ENCODE assay signal across 1 cellular context in the genomic region with DNA sequence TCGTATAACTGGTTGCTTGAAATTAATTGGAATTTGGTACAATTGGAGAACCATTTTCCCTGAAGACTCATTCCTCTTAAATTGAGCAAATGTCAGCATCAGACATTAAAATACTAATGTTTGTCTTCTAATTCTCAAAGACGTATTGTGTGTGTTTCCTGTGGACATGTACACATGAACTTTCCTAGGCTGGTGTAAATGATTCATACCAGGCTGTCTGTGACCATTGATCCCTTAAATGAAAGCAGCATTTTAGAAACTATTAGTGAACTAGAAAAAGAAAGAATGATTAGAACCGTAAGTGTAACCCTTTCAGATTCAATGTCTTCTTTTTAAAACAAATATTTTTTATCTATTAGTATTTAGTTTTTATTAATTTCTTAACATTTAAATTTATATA.
TF ChIP-seq lines count a peak whose summit lies in the region.

No MANE protein-coding gene starts in this region.

TF ChIP-seq in GM12878, 131 proteins besides CTCF, POLR2A, EP300 and RAD21 (continued from another document and continues in another):
- TF ChIP-seq, protein P1, sequence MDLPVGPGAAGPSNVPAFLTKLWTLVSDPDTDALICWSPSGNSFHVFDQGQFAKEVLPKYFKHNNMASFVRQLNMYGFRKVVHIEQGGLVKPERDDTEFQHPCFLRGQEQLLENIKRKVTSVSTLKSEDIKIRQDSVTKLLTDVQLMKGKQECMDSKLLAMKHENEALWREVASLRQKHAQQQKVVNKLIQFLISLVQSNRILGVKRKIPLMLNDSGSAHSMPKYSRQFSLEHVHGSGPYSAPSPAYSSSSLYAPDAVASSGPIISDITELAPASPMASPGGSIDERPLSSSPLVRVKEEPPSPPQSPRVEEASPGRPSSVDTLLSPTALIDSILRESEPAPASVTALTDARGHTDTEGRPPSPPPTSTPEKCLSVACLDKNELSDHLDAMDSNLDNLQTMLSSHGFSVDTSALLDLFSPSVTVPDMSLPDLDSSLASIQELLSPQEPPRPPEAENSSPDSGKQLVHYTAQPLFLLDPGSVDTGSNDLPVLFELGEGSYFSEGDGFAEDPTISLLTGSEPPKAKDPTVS (IDR thresholded peaks at IDR 0.05; ENCODE audit: low read depth, low read length) = no peak
- no peak for TF ChIP-seq ZNF24 (IDR thresholded peaks at IDR 0.05)
- no peak for TF ChIP-seq MXI1 (IDR thresholded peaks at IDR 0.05; ENCODE audit: low read depth, low read length)
- 0 out of 2 replicates have a peak, but pooled peaks have one; percentile 35 for TF ChIP-seq CREB1 (IDR thresholded peaks at IDR 0.05; ENCODE audit: low read depth)
- TF ChIP-seq NR2C2 (IDR thresholded peaks at IDR 0.05; ENCODE audit: borderline replicate concordance, control insufficient read depth, insufficient read length, low read depth) = no peak
- TF ChIP-seq, protein P2, sequence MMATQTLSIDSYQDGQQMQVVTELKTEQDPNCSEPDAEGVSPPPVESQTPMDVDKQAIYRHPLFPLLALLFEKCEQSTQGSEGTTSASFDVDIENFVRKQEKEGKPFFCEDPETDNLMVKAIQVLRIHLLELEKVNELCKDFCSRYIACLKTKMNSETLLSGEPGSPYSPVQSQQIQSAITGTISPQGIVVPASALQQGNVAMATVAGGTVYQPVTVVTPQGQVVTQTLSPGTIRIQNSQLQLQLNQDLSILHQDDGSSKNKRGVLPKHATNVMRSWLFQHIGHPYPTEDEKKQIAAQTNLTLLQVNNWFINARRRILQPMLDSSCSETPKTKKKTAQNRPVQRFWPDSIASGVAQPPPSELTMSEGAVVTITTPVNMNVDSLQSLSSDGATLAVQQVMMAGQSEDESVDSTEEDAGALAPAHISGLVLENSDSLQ (IDR thresholded peaks at IDR 0.05) = no peak
- no peak for TF ChIP-seq ZNF207 (IDR thresholded peaks at IDR 0.05; ENCODE audit: borderline replicate concordance)
- peak; percentile 49; the same call in 1 of the 2 replicates for TF ChIP-seq PML (IDR thresholded peaks at IDR 0.05; ENCODE audit: low read length)
- no peak for TF ChIP-seq YY1 (IDR thresholded peaks at IDR 0.05; ENCODE audit: low read depth, low read length)
- TF ChIP-seq GATAD2B (conservative IDR thresholded peaks at IDR 0.05; ENCODE audit: low read depth) = no peak
- peak; percentile 79 for TF ChIP-seq RUNX3 (IDR thresholded peaks at IDR 0.05; ENCODE audit: low read length)
- no peak for TF ChIP-seq NRF1 (conservative IDR thresholded peaks at IDR 0.05; ENCODE audit: low read depth, low read length)
- peak; percentile 76; the same call in 1 of the 2 replicates for TF ChIP-seq FOXM1 (IDR thresholded peaks at IDR 0.05; ENCODE audit: low read depth, low read length)
- no peak for TF ChIP-seq FOS (IDR thresholded peaks at IDR 0.05; ENCODE audit: borderline replicate concordance, extremely low read depth, insufficient read length)
- TF ChIP-seq NBN (IDR thresholded peaks at IDR 0.05) = no peak
- TF ChIP-seq WRNIP1 (IDR thresholded peaks at IDR 0.05; ENCODE audit: borderline replicate concordance, low read depth, low read length) = no peak
- 0 out of 2 replicates have a peak, but pooled peaks have one; percentile 64 for TF ChIP-seq CREM (IDR thresholded peaks at IDR 0.05; ENCODE audit: low read depth)
- TF ChIP-seq, protein P3, sequence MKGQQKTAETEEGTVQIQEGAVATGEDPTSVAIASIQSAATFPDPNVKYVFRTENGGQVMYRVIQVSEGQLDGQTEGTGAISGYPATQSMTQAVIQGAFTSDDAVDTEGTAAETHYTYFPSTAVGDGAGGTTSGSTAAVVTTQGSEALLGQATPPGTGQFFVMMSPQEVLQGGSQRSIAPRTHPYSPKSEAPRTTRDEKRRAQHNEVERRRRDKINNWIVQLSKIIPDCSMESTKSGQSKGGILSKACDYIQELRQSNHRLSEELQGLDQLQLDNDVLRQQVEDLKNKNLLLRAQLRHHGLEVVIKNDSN (IDR thresholded peaks at IDR 0.05; ENCODE audit: borderline replicate concordance, extremely low read length, insufficient read depth, low read depth, low read length) = no peak
- no peak for TF ChIP-seq ESRRA (IDR thresholded peaks at IDR 0.05; ENCODE audit: low read length)
- no peak for TF ChIP-seq RB1 (IDR thresholded peaks at IDR 0.05; ENCODE audit: borderline replicate concordance)
- no peak for TF ChIP-seq TCF7 (IDR thresholded peaks at IDR 0.05; ENCODE audit: borderline replicate concordance)
- no peak for TF ChIP-seq SREBF1 (IDR thresholded peaks at IDR 0.05; ENCODE audit: low read length)
- TF ChIP-seq HDAC6 (IDR thresholded peaks at IDR 0.05; ENCODE audit: unreplicated experiment) = no peak
- 0 out of 2 replicates have a peak, but pooled peaks have one; percentile 52 for TF ChIP-seq IRF4 (IDR thresholded peaks at IDR 0.05; ENCODE audit: low read depth, low read length)
- TF ChIP-seq, protein P4, sequence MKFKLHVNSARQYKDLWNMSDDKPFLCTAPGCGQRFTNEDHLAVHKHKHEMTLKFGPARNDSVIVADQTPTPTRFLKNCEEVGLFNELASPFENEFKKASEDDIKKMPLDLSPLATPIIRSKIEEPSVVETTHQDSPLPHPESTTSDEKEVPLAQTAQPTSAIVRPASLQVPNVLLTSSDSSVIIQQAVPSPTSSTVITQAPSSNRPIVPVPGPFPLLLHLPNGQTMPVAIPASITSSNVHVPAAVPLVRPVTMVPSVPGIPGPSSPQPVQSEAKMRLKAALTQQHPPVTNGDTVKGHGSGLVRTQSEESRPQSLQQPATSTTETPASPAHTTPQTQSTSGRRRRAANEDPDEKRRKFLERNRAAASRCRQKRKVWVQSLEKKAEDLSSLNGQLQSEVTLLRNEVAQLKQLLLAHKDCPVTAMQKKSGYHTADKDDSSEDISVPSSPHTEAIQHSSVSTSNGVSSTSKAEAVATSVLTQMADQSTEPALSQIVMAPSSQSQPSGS (IDR thresholded peaks at IDR 0.05; ENCODE audit: low read length) = peak; percentile 68
- TF ChIP-seq, protein P5, sequence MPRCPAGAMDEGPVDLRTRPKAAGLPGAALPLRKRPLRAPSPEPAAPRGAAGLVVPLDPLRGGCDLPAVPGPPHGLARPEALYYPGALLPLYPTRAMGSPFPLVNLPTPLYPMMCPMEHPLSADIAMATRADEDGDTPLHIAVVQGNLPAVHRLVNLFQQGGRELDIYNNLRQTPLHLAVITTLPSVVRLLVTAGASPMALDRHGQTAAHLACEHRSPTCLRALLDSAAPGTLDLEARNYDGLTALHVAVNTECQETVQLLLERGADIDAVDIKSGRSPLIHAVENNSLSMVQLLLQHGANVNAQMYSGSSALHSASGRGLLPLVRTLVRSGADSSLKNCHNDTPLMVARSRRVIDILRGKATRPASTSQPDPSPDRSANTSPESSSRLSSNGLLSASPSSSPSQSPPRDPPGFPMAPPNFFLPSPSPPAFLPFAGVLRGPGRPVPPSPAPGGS (IDR thresholded peaks at IDR 0.05; ENCODE audit: borderline replicate concordance, insufficient read depth, low read depth, low read length, poor library complexity, severe bottlenecking) = no peak
- TF ChIP-seq, protein P6, sequence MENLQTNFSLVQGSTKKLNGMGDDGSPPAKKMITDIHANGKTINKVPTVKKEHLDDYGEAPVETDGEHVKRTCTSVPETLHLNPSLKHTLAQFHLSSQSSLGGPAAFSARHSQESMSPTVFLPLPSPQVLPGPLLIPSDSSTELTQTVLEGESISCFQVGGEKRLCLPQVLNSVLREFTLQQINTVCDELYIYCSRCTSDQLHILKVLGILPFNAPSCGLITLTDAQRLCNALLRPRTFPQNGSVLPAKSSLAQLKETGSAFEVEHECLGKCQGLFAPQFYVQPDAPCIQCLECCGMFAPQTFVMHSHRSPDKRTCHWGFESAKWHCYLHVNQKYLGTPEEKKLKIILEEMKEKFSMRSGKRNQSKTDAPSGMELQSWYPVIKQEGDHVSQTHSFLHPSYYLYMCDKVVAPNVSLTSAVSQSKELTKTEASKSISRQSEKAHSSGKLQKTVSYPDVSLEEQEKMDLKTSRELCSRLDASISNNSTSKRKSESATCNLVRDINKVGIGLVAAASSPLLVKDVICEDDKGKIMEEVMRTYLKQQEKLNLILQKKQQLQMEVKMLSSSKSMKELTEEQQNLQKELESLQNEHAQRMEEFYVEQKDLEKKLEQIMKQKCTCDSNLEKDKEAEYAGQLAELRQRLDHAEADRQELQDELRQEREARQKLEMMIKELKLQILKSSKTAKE (IDR thresholded peaks at IDR 0.05; ENCODE audit: low read depth, poor library complexity, severe bottlenecking) = peak; percentile 84
- no peak for TF ChIP-seq ZSCAN29 (IDR thresholded peaks at IDR 0.05)
- TF ChIP-seq NR2C1 (IDR thresholded peaks at IDR 0.05) = no peak
- TF ChIP-seq POU2F2 (IDR thresholded peaks at IDR 0.05; ENCODE audit: borderline replicate concordance, low read depth, low read length) = no peak
- TF ChIP-seq ZNF274 (IDR thresholded peaks at IDR 0.05; ENCODE audit: insufficient read depth, insufficient read length) = no peak
- no peak for TF ChIP-seq NR2F1 (conservative IDR thresholded peaks at IDR 0.05)
- TF ChIP-seq, protein P7, sequence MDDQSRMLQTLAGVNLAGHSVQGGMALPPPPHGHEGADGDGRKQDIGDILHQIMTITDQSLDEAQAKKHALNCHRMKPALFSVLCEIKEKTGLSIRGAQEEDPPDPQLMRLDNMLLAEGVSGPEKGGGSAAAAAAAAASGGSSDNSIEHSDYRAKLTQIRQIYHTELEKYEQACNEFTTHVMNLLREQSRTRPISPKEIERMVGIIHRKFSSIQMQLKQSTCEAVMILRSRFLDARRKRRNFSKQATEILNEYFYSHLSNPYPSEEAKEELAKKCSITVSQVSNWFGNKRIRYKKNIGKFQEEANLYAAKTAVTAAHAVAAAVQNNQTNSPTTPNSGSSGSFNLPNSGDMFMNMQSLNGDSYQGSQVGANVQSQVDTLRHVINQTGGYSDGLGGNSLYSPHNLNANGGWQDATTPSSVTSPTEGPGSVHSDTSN (IDR thresholded peaks at IDR 0.05; ENCODE audit: insufficient replicate concordance, low read depth, low read length) = no peak
- no peak for TF ChIP-seq HDGF (IDR thresholded peaks at IDR 0.05)
- TF ChIP-seq ZBED1 (IDR thresholded peaks at IDR 0.05; ENCODE audit: borderline replicate concordance) = no peak
- TF ChIP-seq, protein P8, sequence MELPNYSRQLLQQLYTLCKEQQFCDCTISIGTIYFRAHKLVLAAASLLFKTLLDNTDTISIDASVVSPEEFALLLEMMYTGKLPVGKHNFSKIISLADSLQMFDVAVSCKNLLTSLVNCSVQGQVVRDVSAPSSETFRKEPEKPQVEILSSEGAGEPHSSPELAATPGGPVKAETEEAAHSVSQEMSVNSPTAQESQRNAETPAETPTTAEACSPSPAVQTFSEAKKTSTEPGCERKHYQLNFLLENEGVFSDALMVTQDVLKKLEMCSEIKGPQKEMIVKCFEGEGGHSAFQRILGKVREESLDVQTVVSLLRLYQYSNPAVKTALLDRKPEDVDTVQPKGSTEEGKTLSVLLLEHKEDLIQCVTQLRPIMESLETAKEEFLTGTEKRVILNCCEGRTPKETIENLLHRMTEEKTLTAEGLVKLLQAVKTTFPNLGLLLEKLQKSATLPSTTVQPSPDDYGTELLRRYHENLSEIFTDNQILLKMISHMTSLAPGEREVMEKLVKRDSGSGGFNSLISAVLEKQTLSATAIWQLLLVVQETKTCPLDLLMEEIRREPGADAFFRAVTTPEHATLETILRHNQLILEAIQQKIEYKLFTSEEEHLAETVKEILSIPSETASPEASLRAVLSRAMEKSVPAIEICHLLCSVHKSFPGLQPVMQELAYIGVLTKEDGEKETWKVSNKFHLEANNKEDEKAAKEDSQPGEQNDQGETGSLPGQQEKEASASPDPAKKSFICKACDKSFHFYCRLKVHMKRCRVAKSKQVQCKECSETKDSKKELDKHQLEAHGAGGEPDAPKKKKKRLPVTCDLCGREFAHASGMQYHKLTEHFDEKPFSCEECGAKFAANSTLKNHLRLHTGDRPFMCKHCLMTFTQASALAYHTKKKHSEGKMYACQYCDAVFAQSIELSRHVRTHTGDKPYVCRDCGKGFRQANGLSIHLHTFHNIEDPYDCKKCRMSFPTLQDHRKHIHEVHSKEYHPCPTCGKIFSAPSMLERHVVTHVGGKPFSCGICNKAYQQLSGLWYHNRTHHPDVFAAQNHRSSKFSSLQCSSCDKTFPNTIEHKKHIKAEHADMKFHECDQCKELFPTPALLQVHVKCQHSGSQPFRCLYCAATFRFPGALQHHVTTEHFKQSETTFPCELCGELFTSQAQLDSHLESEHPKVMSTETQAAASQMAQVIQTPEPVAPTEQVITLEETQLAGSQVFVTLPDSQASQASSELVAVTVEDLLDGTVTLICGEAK (IDR thresholded peaks at IDR 0.05; ENCODE audit: borderline replicate concordance) = no peak
- no peak for TF ChIP-seq POLR2AphosphoS5 (IDR thresholded peaks at IDR 0.05; ENCODE audit: low read length)
- 0 out of 2 replicates have a peak, but pooled peaks have one; percentile 14 for TF ChIP-seq MEF2A (IDR thresholded peaks at IDR 0.05; ENCODE audit: insufficient read depth, low read depth, low read length)
- TF ChIP-seq, protein P9, sequence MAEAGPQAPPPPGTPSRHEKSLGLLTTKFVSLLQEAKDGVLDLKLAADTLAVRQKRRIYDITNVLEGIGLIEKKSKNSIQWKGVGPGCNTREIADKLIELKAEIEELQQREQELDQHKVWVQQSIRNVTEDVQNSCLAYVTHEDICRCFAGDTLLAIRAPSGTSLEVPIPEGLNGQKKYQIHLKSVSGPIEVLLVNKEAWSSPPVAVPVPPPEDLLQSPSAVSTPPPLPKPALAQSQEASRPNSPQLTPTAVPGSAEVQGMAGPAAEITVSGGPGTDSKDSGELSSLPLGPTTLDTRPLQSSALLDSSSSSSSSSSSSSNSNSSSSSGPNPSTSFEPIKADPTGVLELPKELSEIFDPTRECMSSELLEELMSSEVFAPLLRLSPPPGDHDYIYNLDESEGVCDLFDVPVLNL (IDR thresholded peaks at IDR 0.05; ENCODE audit: low read depth, low read length) = no peak
- no peak for TF ChIP-seq EZH2 (IDR thresholded peaks at IDR 0.05; ENCODE audit: borderline replicate concordance, control insufficient read depth, low read depth, low read length)
- no peak for TF ChIP-seq RBBP5 (conservative IDR thresholded peaks at IDR 0.05)
- TF ChIP-seq STAT3 (IDR thresholded peaks at IDR 0.05; ENCODE audit: low read depth, low read length) = no peak
- no peak for TF ChIP-seq SMC3 (IDR thresholded peaks at IDR 0.05; ENCODE audit: borderline replicate concordance, low read length)
- peak; percentile 19 to 49; a peak in 1 of 4 replicates for TF ChIP-seq IKZF2 (IDR thresholded peaks at IDR 0.05)
- no peak for TF ChIP-seq EGR1 (IDR thresholded peaks at IDR 0.05; ENCODE audit: borderline replicate concordance in 1 of 2, low read depth in 2 of 2, low read length in 2 of 2)
- TF ChIP-seq CHD1 (IDR thresholded peaks at IDR 0.05; ENCODE audit: low read depth, low read length) = no peak
- TF ChIP-seq NFXL1 (IDR thresholded peaks at IDR 0.05; ENCODE audit: borderline replicate concordance) = no peak
- no peak for TF ChIP-seq SMARCA5 (IDR thresholded peaks at IDR 0.05)
- TF ChIP-seq SPI1 (IDR thresholded peaks at IDR 0.05; ENCODE audit: borderline replicate concordance, insufficient read depth, low read depth, low read length) = no peak
- TF ChIP-seq, protein P10, sequence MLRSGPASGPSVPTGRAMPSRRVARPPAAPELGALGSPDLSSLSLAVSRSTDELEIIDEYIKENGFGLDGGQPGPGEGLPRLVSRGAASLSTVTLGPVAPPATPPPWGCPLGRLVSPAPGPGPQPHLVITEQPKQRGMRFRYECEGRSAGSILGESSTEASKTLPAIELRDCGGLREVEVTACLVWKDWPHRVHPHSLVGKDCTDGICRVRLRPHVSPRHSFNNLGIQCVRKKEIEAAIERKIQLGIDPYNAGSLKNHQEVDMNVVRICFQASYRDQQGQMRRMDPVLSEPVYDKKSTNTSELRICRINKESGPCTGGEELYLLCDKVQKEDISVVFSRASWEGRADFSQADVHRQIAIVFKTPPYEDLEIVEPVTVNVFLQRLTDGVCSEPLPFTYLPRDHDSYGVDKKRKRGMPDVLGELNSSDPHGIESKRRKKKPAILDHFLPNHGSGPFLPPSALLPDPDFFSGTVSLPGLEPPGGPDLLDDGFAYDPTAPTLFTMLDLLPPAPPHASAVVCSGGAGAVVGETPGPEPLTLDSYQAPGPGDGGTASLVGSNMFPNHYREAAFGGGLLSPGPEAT (IDR thresholded peaks at IDR 0.05; ENCODE audit: low read depth) = no peak
